In genomic region chr3:9978664-9979349, GRCh38 we compare ENCODE assay signal across 1 cellular context.
TF ChIP-seq lines count a peak whose summit lies in the region.

No MANE protein-coding gene starts in this region.

TF ChIP-seq in K562, 482 proteins besides CTCF, POLR2A, EP300 and RAD21 (continues in another document):
- peak in 1 of 3 experiments; percentile 21 for TF ChIP-seq YY1 (IDR thresholded peaks at IDR 0.05; ENCODE audit: borderline replicate concordance in 1 of 3, control insufficient read depth in 1 of 3, extremely low read depth in 1 of 3, insufficient read depth in 3 of 3, insufficient read length in 1 of 3, insufficient replicate concordance in 2 of 3, low read depth in 1 of 3, low read length in 2 of 3)
- TF ChIP-seq CREBBP (IDR thresholded peaks at IDR 0.05; ENCODE audit: low read depth, low read length) = no peak
- TF ChIP-seq SIX5 (IDR thresholded peaks at IDR 0.05; ENCODE audit: borderline replicate concordance in 1 of 2, insufficient read depth in 1 of 2, low read depth in 1 of 2, low read length in 2 of 2) = no peak
- TF ChIP-seq KLF6 (CRISPR knock-in tag; IDR thresholded peaks at IDR 0.05; ENCODE audit: borderline replicate concordance) = no peak
- TF ChIP-seq NR2C2 (CRISPR knock-in tag; IDR thresholded peaks at IDR 0.05) = no peak
- no peak for TF ChIP-seq NR2C2 (tag; IDR thresholded peaks at IDR 0.05)
- TF ChIP-seq NCOA4 (IDR thresholded peaks at IDR 0.05; ENCODE audit: partially characterized antibody) = no peak
- TF ChIP-seq ZFP1 (CRISPR knock-in tag; IDR thresholded peaks at IDR 0.05) = no peak
- TF ChIP-seq GTF2A2 (tag; IDR thresholded peaks at IDR 0.05) = no peak
- no peak for TF ChIP-seq ZNF584 (CRISPR knock-in tag; IDR thresholded peaks at IDR 0.05; ENCODE audit: low read depth)
- TF ChIP-seq KAT8 (IDR thresholded peaks at IDR 0.05; ENCODE audit: low read depth) = no peak
- no peak for TF ChIP-seq ZC3H8 (IDR thresholded peaks at IDR 0.05)
- TF ChIP-seq BDP1 (IDR thresholded peaks at IDR 0.05; ENCODE audit: insufficient read depth, insufficient read length) = no peak
- TF ChIP-seq NCOA2 (IDR thresholded peaks at IDR 0.05; ENCODE audit: partially characterized antibody in 2 of 2) = peak in 1 of 2 experiments; percentile 14
- TF ChIP-seq LCOR (CRISPR knock-in tag; IDR thresholded peaks at IDR 0.05) = peak; percentile 46; the same call in 1 of the 2 replicates
- TF ChIP-seq RNF2 (IDR thresholded peaks at IDR 0.05) = peak; percentile 51; the same call in 1 of the 2 replicates
- TF ChIP-seq TFAP4 (CRISPR knock-in tag; IDR thresholded peaks at IDR 0.05; ENCODE audit: borderline replicate concordance) = no peak
- no peak for TF ChIP-seq SRSF3 (IDR thresholded peaks at IDR 0.05; ENCODE audit: insufficient read depth, low read length)
- TF ChIP-seq SNIP1 (IDR thresholded peaks at IDR 0.05; ENCODE audit: low read depth) = no peak
- peak; percentile 95 for TF ChIP-seq PML (IDR thresholded peaks at IDR 0.05; ENCODE audit: low read length)
- peak; percentile 64; the same call in 1 of the 2 replicates for TF ChIP-seq NCOA1 (IDR thresholded peaks at IDR 0.05; ENCODE audit: low read depth)
- TF ChIP-seq ATF4 (CRISPR knock-in tag; IDR thresholded peaks at IDR 0.05) = 0 out of 2 replicates have a peak, but pooled peaks have one; percentile 29
- TF ChIP-seq CREB5 (CRISPR knock-in tag; IDR thresholded peaks at IDR 0.05) = no peak
- TF ChIP-seq POLR2AphosphoS2 (IDR thresholded peaks at IDR 0.05; ENCODE audit: low read length) = no peak
- TF ChIP-seq SMAD4 (CRISPR knock-in tag; conservative IDR thresholded peaks at IDR 0.05) = peak; percentile 53; the same call in 1 of the 2 replicates
- TF ChIP-seq PYGO2 (tag; IDR thresholded peaks at IDR 0.05) = 0 out of 2 replicates have a peak, but pooled peaks have one; percentile 47
- no peak for TF ChIP-seq BCLAF1 (IDR thresholded peaks at IDR 0.05; ENCODE audit: borderline replicate concordance in 1 of 2, control insufficient read depth in 1 of 2, low read depth in 2 of 2, low read length in 1 of 2)
- no peak; the same call in 1 of the 2 replicates for TF ChIP-seq MITF (IDR thresholded peaks at IDR 0.05)
- TF ChIP-seq NBN (IDR thresholded peaks at IDR 0.05; ENCODE audit: low read depth) = no peak
- peak; percentile 35; the same call in 1 of the 2 replicates for TF ChIP-seq CREB1 (IDR thresholded peaks at IDR 0.05)
- TF ChIP-seq CREB1 (CRISPR knock-in tag; IDR thresholded peaks at IDR 0.05) = no peak
- TF ChIP-seq HBP1 (CRISPR knock-in tag; IDR thresholded peaks at IDR 0.05) = no peak
- no peak for TF ChIP-seq YBX1 (IDR thresholded peaks at IDR 0.05)
- TF ChIP-seq RBM39 (optimal IDR thresholded peaks at IDR 0.05; ENCODE audit: low read depth, low read length) = no peak
- TF ChIP-seq FIP1L1 (IDR thresholded peaks at IDR 0.05; ENCODE audit: low read depth, low read length, poor library complexity, severe bottlenecking) = no peak
- no peak for TF ChIP-seq MYBL2 (IDR thresholded peaks at IDR 0.05; ENCODE audit: low read depth)
- no peak for TF ChIP-seq MYBL2 (CRISPR knock-in tag; IDR thresholded peaks at IDR 0.05; ENCODE audit: borderline replicate concordance)
- TF ChIP-seq MCM5 (IDR thresholded peaks at IDR 0.05; ENCODE audit: low read depth) = no peak
- no peak for TF ChIP-seq RBM34 (IDR thresholded peaks at IDR 0.05; ENCODE audit: borderline replicate concordance, insufficient read depth, low read length)
- no peak for TF ChIP-seq DACH1 (IDR thresholded peaks at IDR 0.05; ENCODE audit: partially characterized antibody)
- TF ChIP-seq ZNF449 (CRISPR knock-in tag; IDR thresholded peaks at IDR 0.05) = no peak
- no peak for TF ChIP-seq KDM4B (IDR thresholded peaks at IDR 0.05; ENCODE audit: borderline replicate concordance in 2 of 2, low read depth in 1 of 2)
- TF ChIP-seq KLF10 (CRISPR knock-in tag; IDR thresholded peaks at IDR 0.05) = no peak
- TF ChIP-seq CAMTA2 (CRISPR knock-in tag; conservative IDR thresholded peaks at IDR 0.05) = no peak
- TF ChIP-seq USF1 (CRISPR knock-in tag; IDR thresholded peaks at IDR 0.05) = no peak
- 0 out of 2 replicates have a peak, but pooled peaks have one; percentile 54 for TF ChIP-seq ZNF354B (CRISPR knock-in tag; IDR thresholded peaks at IDR 0.05)
- no peak for TF ChIP-seq JUNB (CRISPR knock-in tag; conservative IDR thresholded peaks at IDR 0.05)
- no peak for TF ChIP-seq U2AF1 (optimal IDR thresholded peaks at IDR 0.05; ENCODE audit: low read depth, low read length)
- TF ChIP-seq ZNF431 (CRISPR knock-in tag; IDR thresholded peaks at IDR 0.05) = no peak
- no peak for TF ChIP-seq XRCC5 (IDR thresholded peaks at IDR 0.05; ENCODE audit: low read depth, low read length)
- peak; percentile 47; the same call in 1 of the 2 replicates for TF ChIP-seq DDX20 (tag; IDR thresholded peaks at IDR 0.05; ENCODE audit: low read depth)
- TF ChIP-seq TCFL5 (CRISPR knock-in tag; conservative IDR thresholded peaks at IDR 0.05) = no peak
- peak; percentile 97 for TF ChIP-seq POLR2AphosphoS5 (IDR thresholded peaks at IDR 0.05; ENCODE audit: control insufficient read depth, insufficient read depth, low read depth, low read length)
- TF ChIP-seq STAT5B (CRISPR knock-in tag; IDR thresholded peaks at IDR 0.05) = no peak
- TF ChIP-seq CREB3L1 (IDR thresholded peaks at IDR 0.05; ENCODE audit: borderline replicate concordance, low read depth) = no peak
- no peak for TF ChIP-seq DNMT1 (IDR thresholded peaks at IDR 0.05)
- no peak for TF ChIP-seq SNRNP70 (optimal IDR thresholded peaks at IDR 0.05; ENCODE audit: low read depth, low read length)
- TF ChIP-seq E2F5 (CRISPR knock-in tag; IDR thresholded peaks at IDR 0.05) = no peak
